In genomic region chr10:35639021-35639521, GRCh38 we compare ENCODE assay signal across 16 cellular contexts. TPM values are rescaled to one million over a fixed set of nuclear protein-coding genes. Genes with fewer than 3 reads are reported as not detected.
DNase-seq lines count a peak whose midpoint lies in the region; ATAC-seq and TF ChIP-seq lines count a peak whose summit lies in the region.
"Had no signal": no experiment of that assay in that cellular context is flagged by ENCODE, and none has a peak within 500 bp of the region (broad histone marks: within the 10 kb centered on the region; RNA-seq: fewer than 3 reads in every experiment).

No MANE protein-coding gene starts in this region.

- no peaks in the 10 kb centered on the region for H3K36me3 Mint-ChIP-seq in activated naive CD4-positive, alpha-beta T cell treated with anti-CD3 and anti-CD28 coated beads, Interleukin-2, amount 50 U/mL, for 24 hours
- no peaks in the 10 kb centered on the region for H3K36me3 Mint-ChIP-seq in activated naive CD4-positive, alpha-beta T cell treated with anti-CD3 and anti-CD28 coated beads for 36 hours (ENCODE audit: low read depth)
- H3K36me3 Mint-ChIP-seq in stimulated activated naive B cell treated with anti-CD40 and anti-IgM and Interleukin-4, amounts not matched to agents 10 μg/mL and 1 μg/mL and 100 μg/mL, for 72 hours = no peaks in the 10 kb centered on the region
- H3K36me3 Mint-ChIP-seq: natural killer cell; stimulated activated memory B cell treated with anti-CD40 and anti-IgM and Interleukin-4, amounts not matched to agents 10 μg/mL and 1 μg/mL and 100 μg/mL, for 72 hours had no signal

- CTCF ChIA-PET in activated naive CD4-positive, alpha-beta T cell treated with anti-CD3 and anti-CD28 coated beads for 36 hours (lab: Charles Lee) = interaction anchor here (0.6 to 1.5 kb wide), 4 partner anchors 142 to 644 kb away, joined by 3 to 5 read pairs (median 4); no protein-coding TSS in a partner anchor

- H3K79me1 ChIP-seq in mesenchymal stem cell (replicated peaks; ENCODE audit: low read length, poor library complexity, severe bottlenecking) = peaks cover 5% of the 10 kb centered on the region

- ATAC-seq in stimulated activated naive B cell treated with anti-CD40 and anti-IgM and Interleukin-4, amounts not matched to agents 10 μg/mL and 1 μg/mL and 100 μg/mL, for 72 hours (replicated peaks) = no peak
- ATAC-seq: activated CD8-positive, alpha-beta T cell treated with anti-CD3 and anti-CD28 coated beads for 36 hours; natural killer cell; stimulated activated memory B cell treated with anti-CD40 and anti-IgM and Interleukin-4, amounts not matched to agents 10 μg/mL and 1 μg/mL and 100 μg/mL, for 72 hours had no signal

- intact Hi-C loops in activated naive CD4-positive, alpha-beta T cell treated with anti-CD3 and anti-CD28 coated beads for 36 hours (cut with micrococcal nuclease) = loop anchor here (10.0 kb wide), 1 partner anchor 1856 kb away; no protein-coding TSS in a partner anchor
- intact Hi-C loops in thyroid gland (cut with DNase I) = loop anchor here (5.0 to 10.0 kb wide), 3 partner anchors 1086 to 1246 kb away; no protein-coding TSS in a partner anchor

- no peak for TF ChIP-seq POLR2A in thyroid gland (IDR thresholded peaks at IDR 0.05)

- no peaks in the 10 kb centered on the region for H3K36me3 ChIP-seq in mesenchymal stem cell (ENCODE audit: control insufficient read depth in 1 of 2, insufficient read depth in 2 of 2, low read depth in 1 of 2, low read length in 2 of 2)
- H3K36me3 ChIP-seq in thyroid gland = no peaks in the 10 kb centered on the region

- no peak overlapping the region for H2AK5ac ChIP-seq in mesenchymal stem cell (ENCODE audit: low read length, severe bottlenecking)

- H2AFZ ChIP-seq in mesenchymal stem cell (ENCODE audit: low read depth, low read length) = no peak overlapping the region

- no peak overlapping the region for H3K23ac ChIP-seq in mesenchymal stem cell (ENCODE audit: low read length in 2 of 2)

- H3K4me2 ChIP-seq in mesenchymal stem cell (ENCODE audit: low read length, poor library complexity, severe bottlenecking) = peak overlapping the region; percentile 54

- H3K27me3 ChIP-seq in mesenchymal stem cell (ENCODE audit: control insufficient read depth in 1 of 2, insufficient read depth in 1 of 2, low read length in 2 of 2) = no peaks in the 10 kb centered on the region
- no peaks in the 10 kb centered on the region for H3K27me3 ChIP-seq in thyroid gland

- peak overlapping the region; percentile 30 for H3K4me3 Mint-ChIP-seq in activated naive CD4-positive, alpha-beta T cell treated with anti-CD3 and anti-CD28 coated beads, Interleukin-2, amount 50 U/mL, for 24 hours
- H3K4me3 Mint-ChIP-seq in activated naive CD4-positive, alpha-beta T cell treated with anti-CD3 and anti-CD28 coated beads for 36 hours = no peak overlapping the region
- no peak overlapping the region for H3K4me3 Mint-ChIP-seq in stimulated activated naive B cell treated with anti-CD40 and anti-IgM and Interleukin-4, amounts not matched to agents 10 μg/mL and 1 μg/mL and 100 μg/mL, for 72 hours

- H3K4me1 Mint-ChIP-seq in activated naive CD4-positive, alpha-beta T cell treated with anti-CD3 and anti-CD28 coated beads, Interleukin-2, amount 50 U/mL, for 24 hours = peaks cover 38% of the 10 kb centered on the region
- H3K4me1 Mint-ChIP-seq in activated naive CD4-positive, alpha-beta T cell treated with anti-CD3 and anti-CD28 coated beads for 36 hours (ENCODE audit: low read depth) = peaks cover 20% of the 10 kb centered on the region
- peaks cover 16 to 43% of the 10 kb centered on the region in 2 donors for H3K4me1 Mint-ChIP-seq in stimulated activated naive B cell treated with anti-CD40 and anti-IgM and Interleukin-4, amounts not matched to agents 10 μg/mL and 1 μg/mL and 100 μg/mL, for 72 hours

- H3K4me1 ChIP-seq in mesenchymal stem cell (ENCODE audit: control insufficient read depth, insufficient read depth, low read depth, low read length) (peaks cover 19% of the 10 kb centered on the region), thyroid gland (peaks cover 22 to 24% of the 10 kb centered on the region in 2 donors)

- H3K9me3 ChIP-seq in mesenchymal stem cell (ENCODE audit: control insufficient read depth, low read length) (no peaks in the 10 kb centered on the region), thyroid gland (no peaks in the 10 kb centered on the region)

- H2BK120ac ChIP-seq in mesenchymal stem cell (ENCODE audit: low read depth, low read length) = peak overlapping the region; percentile 45

- WGBS in mesenchymal stem cell = under 1% methylated on average over 24 of the region's 36 CpGs
- 50 to 67% methylated on average over 11 to 16 of the region's 36 CpGs for WGBS in thyroid gland, 2 donors

- peaks cover 29% of the 10 kb centered on the region for H3K27me3 Mint-ChIP-seq in activated naive CD4-positive, alpha-beta T cell treated with anti-CD3 and anti-CD28 coated beads, Interleukin-2, amount 50 U/mL, for 24 hours
- peaks cover 50% of the 10 kb centered on the region for H3K27me3 Mint-ChIP-seq in activated naive CD4-positive, alpha-beta T cell treated with anti-CD3 and anti-CD28 coated beads for 36 hours (ENCODE audit: low read depth)
- H3K27me3 Mint-ChIP-seq in stimulated activated naive B cell treated with anti-CD40 and anti-IgM and Interleukin-4, amounts not matched to agents 10 μg/mL and 1 μg/mL and 100 μg/mL, for 72 hours = peaks cover 41 to 68% of the 10 kb centered on the region in 2 donors

- H4K91ac ChIP-seq in mesenchymal stem cell (ENCODE audit: low read length) = no peak overlapping the region

- H3K9me3 Mint-ChIP-seq in activated naive CD4-positive, alpha-beta T cell treated with anti-CD3 and anti-CD28 coated beads, Interleukin-2, amount 50 U/mL, for 24 hours = no peaks in the 10 kb centered on the region
- no peaks in the 10 kb centered on the region for H3K9me3 Mint-ChIP-seq in activated naive CD4-positive, alpha-beta T cell treated with anti-CD3 and anti-CD28 coated beads for 36 hours
- no peaks in the 10 kb centered on the region for H3K9me3 Mint-ChIP-seq in stimulated activated naive B cell treated with anti-CD40 and anti-IgM and Interleukin-4, amounts not matched to agents 10 μg/mL and 1 μg/mL and 100 μg/mL, for 72 hours
- H3K9me3 Mint-ChIP-seq: activated CD8-positive, alpha-beta T cell treated with anti-CD3 and anti-CD28 coated beads for 36 hours; natural killer cell; stimulated activated memory B cell treated with anti-CD40 and anti-IgM and Interleukin-4, amounts not matched to agents 10 μg/mL and 1 μg/mL and 100 μg/mL, for 72 hours had no signal

- H3K27ac ChIP-seq in mesenchymal stem cell (ENCODE audit: low read length, poor library complexity, severe bottlenecking) (no peak overlapping the region), thyroid gland (no peak overlapping the region)
- H3K27ac ChIP-seq: HL-60 had no signal

- no peak overlapping the region for H3K4ac ChIP-seq in mesenchymal stem cell (ENCODE audit: low read depth in 1 of 2, low read length in 2 of 2)

- H2BK5ac ChIP-seq in mesenchymal stem cell (ENCODE audit: low read depth, low read length, poor library complexity, severe bottlenecking) = no peak overlapping the region

- no peak overlapping the region for H3K14ac ChIP-seq in mesenchymal stem cell (ENCODE audit: low read length in 2 of 2)

- no peak overlapping the region for H2BK15ac ChIP-seq in mesenchymal stem cell (ENCODE audit: low read depth, poor library complexity, severe bottlenecking)

- H3K4me3 ChIP-seq in choroid plexus epithelial cell (ENCODE audit: low read depth, low read length) = peak overlapping the region; percentile 71
- H3K4me3 ChIP-seq in mesenchymal stem cell (ENCODE audit: insufficient read depth in 1 of 2, low read depth in 1 of 2, low read length in 2 of 2) = peak overlapping the region in 1 of 2 experiments; percentile 57
- no peak overlapping the region for H3K4me3 ChIP-seq in thyroid gland (replicated peaks in 1 of 3)

- peak overlapping the region; percentile 12 for H4K8ac ChIP-seq in mesenchymal stem cell (ENCODE audit: low read length)

- peak overlapping the region in 1 of 2 experiments; percentile 53 for H3K18ac ChIP-seq in mesenchymal stem cell (ENCODE audit: low read depth in 1 of 2, low read length in 2 of 2)

- DNase-seq in activated naive CD4-positive, alpha-beta T cell treated with anti-CD3 and anti-CD28 coated beads for 36 hours = no peak
- DNase-seq in choroid plexus epithelial cell (ENCODE audit: low read depth) (no peak), mesenchymal stem cell (peak; percentile 33), thyroid gland (peak; percentile 3 to 9), NCI-H2107 (lab: John Stamatoyannopoulos, UW) (no peak), HK-2 (ENCODE audit: unreplicated experiment) (no peak)
- DNase-seq in stimulated activated naive B cell treated with anti-CD40 and anti-IgM and Interleukin-4, amounts not matched to agents 10 μg/mL and 1 μg/mL and 100 μg/mL, for 72 hours = no peak
- DNase-seq: activated CD8-positive, alpha-beta T cell treated with anti-CD3 and anti-CD28 coated beads for 36 hours; activated naive CD4-positive, alpha-beta T cell treated with Interleukin-2 at 50 U/mL for 16 hours; natural killer cell; NCI-H1048 had no signal

- no peak overlapping the region for H3K9ac ChIP-seq in mesenchymal stem cell (ENCODE audit: low read length)

- no peak overlapping the region for H2BK12ac ChIP-seq in mesenchymal stem cell (ENCODE audit: low read length in 2 of 2)

- no peak for TF ChIP-seq CTCF in choroid plexus epithelial cell (conservative IDR thresholded peaks at IDR 0.05; ENCODE audit: low read depth, low read length)
- no peak for TF ChIP-seq CTCF in thyroid gland (IDR thresholded peaks at IDR 0.05)

- H3K27ac Mint-ChIP-seq in activated naive CD4-positive, alpha-beta T cell treated with anti-CD3 and anti-CD28 coated beads, Interleukin-2, amount 50 U/mL, for 24 hours = no peak overlapping the region
- H3K27ac Mint-ChIP-seq in activated naive CD4-positive, alpha-beta T cell treated with anti-CD3 and anti-CD28 coated beads for 36 hours = no peak overlapping the region
- no peak overlapping the region for H3K27ac Mint-ChIP-seq in stimulated activated naive B cell treated with anti-CD40 and anti-IgM and Interleukin-4, amounts not matched to agents 10 μg/mL and 1 μg/mL and 100 μg/mL, for 72 hours
- H3K27ac Mint-ChIP-seq: activated CD8-positive, alpha-beta T cell treated with anti-CD3 and anti-CD28 coated beads for 36 hours; natural killer cell; stimulated activated memory B cell treated with anti-CD40 and anti-IgM and Interleukin-4, amounts not matched to agents 10 μg/mL and 1 μg/mL and 100 μg/mL, for 72 hours had no signal

RNA-seq across cellular contexts. Expression of gene FZD8, which starts 3.0 kb away (rescaled TPM):
- under 1 TPM; 0.15 to 0.19 TPM for total RNA-seq in activated naive CD4-positive, alpha-beta T cell treated with anti-CD3 and anti-CD28 coated beads for 36 hours
- polyA plus RNA-seq in mesenchymal stem cell (2013, experiment 1 of 2) = 33.9 TPM
- polyA plus RNA-seq in mesenchymal stem cell (2013, experiment 2 of 2) = 34.8 TPM
- 10 to 100 TPM; 12.4 to 21.5 (median 19.9) TPM for total RNA-seq in thyroid gland

RNA-seq across cellular contexts. Expression of gene GJD4, which starts 33.9 kb away (rescaled TPM):
- total RNA-seq in activated naive CD4-positive, alpha-beta T cell treated with anti-CD3 and anti-CD28 coated beads for 36 hours = not detected
- polyA plus RNA-seq in mesenchymal stem cell (2013, experiment 1 of 2) = 0.03 TPM
- 0.03 TPM for polyA plus RNA-seq in mesenchymal stem cell (2013, experiment 2 of 2)
- not detected for total RNA-seq in thyroid gland
- total RNA-seq: activated CD8-positive, alpha-beta T cell treated with anti-CD3 and anti-CD28 coated beads for 36 hours; dermis microvascular lymphatic vessel endothelial cell; natural killer cell; T-helper 1 cell treated with Interleukin-12 subunit alpha and Interleukin-12 subunit beta and Interleukin-4 antibody, amounts not matched to agents 30 ng/mL and 1 ng/mL, for 36 hours had no signal

Comparison
In these comparisons a context has a peak if more than half of its experiments do, and no peak if none do; other contexts are left out.
1. DNase-seq: peak in mesenchymal stem cell (single experiment) and thyroid gland (2 of 2); none in activated naive CD4-positive, alpha-beta T cell treated with anti-CD3 and anti-CD28 coated beads for 36 hours (single experiment), choroid plexus epithelial cell (single experiment), stimulated activated naive B cell treated with anti-CD40 and anti-IgM and Interleukin-4, amounts not matched to agents 10 μg/mL and 1 μg/mL and 100 μg/mL, for 72 hours (single experiment), NCI-H2107 (single experiment) and HK-2 (single experiment).
2. RNA of gene FZD8, which starts 3.0 kb away (total RNA-seq): 12.4 to 21.5 TPM in thyroid gland; 0.15 to 0.19 TPM in activated naive CD4-positive, alpha-beta T cell treated with anti-CD3 and anti-CD28 coated beads for 36 hours; every median in the first group is over 10 times any median in the second.